Comparison of ENCODE assay signal across 16 cellular contexts in the genomic region with DNA sequence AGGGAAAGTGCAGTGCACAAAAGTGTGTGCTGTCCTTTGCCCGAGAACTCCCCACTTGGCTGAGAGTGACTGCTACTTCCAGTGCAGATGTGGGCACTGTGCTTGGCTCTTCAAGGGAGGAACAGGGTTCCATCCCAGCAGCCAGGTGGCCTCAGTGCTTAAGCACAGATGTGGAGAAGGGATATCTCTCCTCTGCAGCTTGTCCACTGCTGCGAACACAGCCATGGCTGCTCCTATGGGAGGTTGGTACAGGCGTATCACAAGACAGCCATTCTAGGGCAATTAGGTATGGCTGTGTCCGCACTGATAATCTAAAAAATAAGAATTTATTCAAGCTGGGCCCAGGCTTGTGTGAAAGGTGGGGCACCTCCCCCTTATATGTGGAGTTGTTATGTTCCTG.
DNase-seq lines count a peak whose midpoint lies in the region; ATAC-seq, FAIRE-seq and TF ChIP-seq lines count a peak whose summit lies in the region.
"Had no signal": no experiment of that assay in that cellular context is flagged by ENCODE, and none has a peak within 500 bp of the region (broad histone marks: within the 10 kb centered on the region; RNA-seq: fewer than 3 reads in every experiment).

No MANE protein-coding gene starts in this region.

- H3K9me2 ChIP-seq in SK-N-SH: no peaks in the 10 kb centered on the region

- H3K4me1 ChIP-seq in SK-N-SH (ENCODE audit: control insufficient read depth in 1 of 2, insufficient read depth in 2 of 2, low read depth in 1 of 2, low read length in 1 of 2) (no peaks in the 10 kb centered on the region), neutrophil (ENCODE audit: control insufficient read depth in 1 of 2, insufficient read depth in 1 of 2, low read depth in 1 of 2, low read length in 1 of 2) (peaks cover 15 to 17% of the 10 kb centered on the region in 2 experiments), tibial artery (no peaks in the 10 kb centered on the region), kidney (ENCODE audit: control insufficient read depth in 1 of 2, insufficient read depth in 1 of 2, low read depth in 1 of 2, low read length in 2 of 2) (no peaks in the 10 kb centered on the region)
- H3K4me1 ChIP-seq: colonic mucosa, stomach, uterus had no signal

- TF ChIP-seq CTCF in SK-N-SH (IDR thresholded peaks at IDR 0.05): no peak
- no peak for TF ChIP-seq CTCF in neutrophil (IDR thresholded peaks at IDR 0.05)
- TF ChIP-seq CTCF in tibial artery (IDR thresholded peaks at IDR 0.05): no peak
- TF ChIP-seq CTCF in kidney (IDR thresholded peaks at IDR 0.05; ENCODE audit: borderline replicate concordance, extremely low read depth, insufficient read depth): no peak

- WGBS in SK-N-SH (ENCODE audit: low lambda C conversion rate): 98% methylated on average over 4 of the region's 4 CpGs

- ATAC-seq in SK-N-SH treated with all-trans-retinoic acid at 6 μM for 48 hours (peak; percentile 24), HG03354 (IDR thresholded peaks at IDR 0.05; ENCODE audit: poor library complexity, severe bottlenecking, unreplicated experiment) (peak; percentile 10)
- ATAC-seq: Right ventricle myocardium inferior had no signal

- POLR2A ChIA-PET in SK-N-SH (lab: Yijun Ruan, JAX): interaction anchor here (0.5 to 1.5 kb wide), 2 partner anchors 13 to 62 kb away, joined by 3 to 4 read pairs; no protein-coding TSS in a partner anchor

- DNase-seq in SK-N-SH (no peak), cerebellar cortex (ENCODE audit: low spot score) (peak; percentile 30), GOT3 (lab: John Stamatoyannopoulos, UW) (no peak), tibial artery (no peak), kidney (no peak)
- DNase-seq: activated CD4-positive, alpha-beta T cell treated with anti-CD3 and anti-CD28 coated beads for 1 hour; activated CD8-positive, alpha-beta memory T cell treated with anti-CD3 and anti-CD28 coated beads, Interleukin-2, amount 50 U/mL, for 4 hours; colonic mucosa; NCI-H2171; stimulated activated CD4-positive, alpha-beta T cell treated with anti-CD3 and anti-CD28 coated beads, Interleukin-15, amount 100 ng/mL, for 24 hours; stomach; uterus had no signal

- H3K27ac ChIP-seq in SK-N-SH (ENCODE audit: low read depth in 2 of 2, low read length in 1 of 2) (no peak overlapping the region), neutrophil (peak overlapping the region; percentile 65), tibial artery (no peak overlapping the region), kidney (ENCODE audit: low read depth in 2 of 2, low read length in 2 of 2) (no peak overlapping the region)
- H3K27ac ChIP-seq: colonic mucosa, stomach, uterus had no signal

- CTCF ChIA-PET in SK-N-SH (lab: Yijun Ruan, JAX): interaction anchor here (0.6 to 1.4 kb wide), 7 partner anchors 11 to 354 kb away, joined by 3 to 4 read pairs (median 3); no protein-coding TSS in a partner anchor

- no peak for TF ChIP-seq RAD21 in SK-N-SH (IDR thresholded peaks at IDR 0.05; ENCODE audit: low read length)

- no peak overlapping the region for H3K9ac ChIP-seq in SK-N-SH
- no peak overlapping the region for H3K9ac ChIP-seq in kidney (ENCODE audit: low read length in 2 of 2)

- no peak for TF ChIP-seq EP300 in SK-N-SH (IDR thresholded peaks at IDR 0.05; ENCODE audit: borderline replicate concordance in 1 of 2, low read depth in 1 of 2, low read length in 1 of 2)

- no peak overlapping the region for H2AFZ ChIP-seq in SK-N-SH (ENCODE audit: low read depth)

- H3K36me3 ChIP-seq in SK-N-SH (replicated peaks in 1 of 2; ENCODE audit: control insufficient read depth in 1 of 2, insufficient read depth in 2 of 2, low read length in 1 of 2): peaks cover 21 to 32% of the 10 kb centered on the region in 2 experiments
- no peaks in the 10 kb centered on the region for H3K36me3 ChIP-seq in neutrophil
- H3K36me3 ChIP-seq in tibial artery: peaks cover 4 to 19% (median 5%) of the 10 kb centered on the region in 3 donors
- no peaks in the 10 kb centered on the region for H3K36me3 ChIP-seq in kidney (ENCODE audit: control insufficient read depth in 1 of 2, insufficient read depth in 2 of 2, low read length in 2 of 2)
- H3K36me3 ChIP-seq: colonic mucosa, uterus had no signal

- no peaks in the 10 kb centered on the region for H3K79me2 ChIP-seq in SK-N-SH (ENCODE audit: insufficient read depth)

- H3F3A ChIP-seq in SK-N-SH (replicated peaks; ENCODE audit: insufficient read depth): no peaks in the 10 kb centered on the region

- no peak overlapping the region; a peak in 1 of 4 replicates for H3K4me3 ChIP-seq in SK-N-SH (ENCODE audit: low read depth in 2 of 2, low read length in 1 of 2)
- H3K4me3 ChIP-seq in neutrophil (ENCODE audit: low read depth in 1 of 2, low read length in 1 of 2): no peak overlapping the region
- no peak overlapping the region for H3K4me3 ChIP-seq in tibial artery
- no peak overlapping the region for H3K4me3 ChIP-seq in kidney (ENCODE audit: low read length in 2 of 2)
- H3K4me3 ChIP-seq: colonic mucosa, stomach, uterus had no signal

- no peaks in the 10 kb centered on the region for H4K20me1 ChIP-seq in SK-N-SH (ENCODE audit: insufficient read depth)

- H3K27me3 ChIP-seq in SK-N-SH (ENCODE audit: insufficient read depth) (no peaks in the 10 kb centered on the region), neutrophil (no peaks in the 10 kb centered on the region), tibial artery (no peaks in the 10 kb centered on the region)
- H3K27me3 ChIP-seq: colonic mucosa, stomach, uterus had no signal

- intact Hi-C loops in tibial artery (cut with DNase I; ENCODE audit: low total_unique reads): no loop called here
- intact Hi-C loops in kidney (cut with DNase I): no loop called here

- no peak overlapping the region for H3K4me2 ChIP-seq in SK-N-SH

- FAIRE-seq in kidney (lab: Jason Lieb, UNC): no peak

- 0 out of 2 replicates have a peak, but pooled peaks cover 13% of the 10 kb centered on the region for H3K9me3 ChIP-seq in SK-N-SH
- H3K9me3 ChIP-seq in neutrophil: no peaks in the 10 kb centered on the region
- H3K9me3 ChIP-seq in tibial artery: peaks cover 0 to 10% (median 10%) of the 10 kb centered on the region in 3 donors
- H3K9me3 ChIP-seq in kidney (ENCODE audit: control insufficient read depth in 1 of 2, low read length in 2 of 2): no peaks in the 10 kb centered on the region
- H3K9me3 ChIP-seq: colonic mucosa had no signal

TF ChIP-seq in SK-N-SH treated with all-trans-retinoic acid at 6 μM for 48 hours, 23 proteins besides CTCF, POLR2A, EP300 and RAD21 (continues in another document):
- TF ChIP-seq ZC3H10 (CRISPR knock-in tag; IDR thresholded peaks at IDR 0.05): no peak
- TF ChIP-seq ESRRG (CRISPR knock-in tag; IDR thresholded peaks at IDR 0.05): no peak
- TF ChIP-seq, protein P1, sequence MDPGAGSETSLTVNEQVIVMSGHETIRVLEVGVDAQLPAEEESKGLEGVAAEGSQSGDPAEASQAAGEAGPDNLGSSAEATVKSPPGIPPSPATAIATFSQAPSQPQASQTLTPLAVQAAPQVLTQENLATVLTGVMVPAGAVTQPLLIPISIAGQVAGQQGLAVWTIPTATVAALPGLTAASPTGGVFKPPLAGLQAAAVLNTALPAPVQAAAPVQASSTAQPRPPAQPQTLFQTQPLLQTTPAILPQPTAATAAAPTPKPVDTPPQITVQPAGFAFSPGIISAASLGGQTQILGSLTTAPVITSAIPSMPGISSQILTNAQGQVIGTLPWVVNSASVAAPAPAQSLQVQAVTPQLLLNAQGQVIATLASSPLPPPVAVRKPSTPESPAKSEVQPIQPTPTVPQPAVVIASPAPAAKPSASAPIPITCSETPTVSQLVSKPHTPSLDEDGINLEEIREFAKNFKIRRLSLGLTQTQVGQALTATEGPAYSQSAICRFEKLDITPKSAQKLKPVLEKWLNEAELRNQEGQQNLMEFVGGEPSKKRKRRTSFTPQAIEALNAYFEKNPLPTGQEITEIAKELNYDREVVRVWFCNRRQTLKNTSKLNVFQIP (CRISPR knock-in tag; IDR thresholded peaks at IDR 0.05; ENCODE audit: borderline replicate concordance, low read depth): no peak
- TF ChIP-seq ARNTL (CRISPR knock-in tag; IDR thresholded peaks at IDR 0.05; ENCODE audit: borderline replicate concordance, low read depth): no peak
- TF ChIP-seq ZFP3 (CRISPR knock-in tag; IDR thresholded peaks at IDR 0.05): no peak
- TF ChIP-seq ZNF8 (CRISPR knock-in tag; IDR thresholded peaks at IDR 0.05): no peak
- no peak for TF ChIP-seq PPARA (CRISPR knock-in tag; IDR thresholded peaks at IDR 0.05; ENCODE audit: borderline replicate concordance)
- TF ChIP-seq ZNF70 (CRISPR knock-in tag; IDR thresholded peaks at IDR 0.05): no peak
- TF ChIP-seq TOX (CRISPR knock-in tag; IDR thresholded peaks at IDR 0.05; ENCODE audit: borderline replicate concordance): no peak

TF ChIP-seq in SK-N-SH, 30 proteins besides CTCF, POLR2A, EP300 and RAD21 (continues in another document):
- TF ChIP-seq TAF1 (IDR thresholded peaks at IDR 0.05; ENCODE audit: borderline replicate concordance, low read depth, low read length): no peak
- no peak for TF ChIP-seq TCF12 (IDR thresholded peaks at IDR 0.05)
- no peak for TF ChIP-seq EZH2phosphoT487 (IDR thresholded peaks at IDR 0.05; ENCODE audit: borderline replicate concordance, low read depth)
- no peak for TF ChIP-seq TEAD4 (IDR thresholded peaks at IDR 0.05; ENCODE audit: borderline replicate concordance, insufficient read depth)
- TF ChIP-seq MEF2A (IDR thresholded peaks at IDR 0.05; ENCODE audit: borderline replicate concordance, low read depth): no peak
- no peak for TF ChIP-seq JUND (IDR thresholded peaks at IDR 0.05)
- no peak for TF ChIP-seq NRF1 (IDR thresholded peaks at IDR 0.05; ENCODE audit: low read depth, low read length)
- no peak for TF ChIP-seq GATA2 (CRISPR knock-in tag; IDR thresholded peaks at IDR 0.05)
- TF ChIP-seq, protein P2, sequence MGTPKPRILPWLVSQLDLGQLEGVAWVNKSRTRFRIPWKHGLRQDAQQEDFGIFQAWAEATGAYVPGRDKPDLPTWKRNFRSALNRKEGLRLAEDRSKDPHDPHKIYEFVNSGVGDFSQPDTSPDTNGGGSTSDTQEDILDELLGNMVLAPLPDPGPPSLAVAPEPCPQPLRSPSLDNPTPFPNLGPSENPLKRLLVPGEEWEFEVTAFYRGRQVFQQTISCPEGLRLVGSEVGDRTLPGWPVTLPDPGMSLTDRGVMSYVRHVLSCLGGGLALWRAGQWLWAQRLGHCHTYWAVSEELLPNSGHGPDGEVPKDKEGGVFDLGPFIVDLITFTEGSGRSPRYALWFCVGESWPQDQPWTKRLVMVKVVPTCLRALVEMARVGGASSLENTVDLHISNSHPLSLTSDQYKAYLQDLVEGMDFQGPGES (IDR thresholded peaks at IDR 0.05; ENCODE audit: low read depth, low read length): no peak
